13 cellular contexts compared by ENCODE assay signal in genomic region chr6:84581494-84582259, GRCh38.
DNase-seq lines count a peak whose midpoint lies in the region; ATAC-seq, FAIRE-seq and TF ChIP-seq lines count a peak whose summit lies in the region.
"Had no signal": no experiment of that assay in that cellular context is flagged by ENCODE, and none has a peak within 500 bp of the region (broad histone marks: within the 10 kb centered on the region; RNA-seq: fewer than 3 reads in every experiment).

No MANE protein-coding gene starts in this region.

- no peak for TF ChIP-seq EP300 in H1 (IDR thresholded peaks at IDR 0.05; ENCODE audit: borderline replicate concordance in 1 of 2, low read depth in 2 of 2, low read length in 2 of 2)

- no peak overlapping the region for H3K14ac ChIP-seq in H1 (ENCODE audit: insufficient read length)

- H3K9me3 ChIP-seq in A673 (ENCODE audit: low read depth, low read length, poor library complexity, severe bottlenecking) (no peaks in the 10 kb centered on the region), H1 (ENCODE audit: insufficient read depth in 2 of 2, low read depth in 1 of 2, low read length in 1 of 2) (peaks cover 0 to 2% of the 10 kb centered on the region in 2 experiments; a peak in 2 of 4 replicates)
- H3K9me3 ChIP-seq: sigmoid colon had no signal

- H3K23me2 ChIP-seq in H1 (ENCODE audit: low read depth, low read length), result no peaks in the 10 kb centered on the region

- CTCF ChIA-PET in A673 (lab: Charles Lee) (no interaction called here), H1 (lab: Charles Lee; ENCODE audit: partially characterized antibody) (interaction anchor here (0.7 kb wide), 1 partner anchor 147 kb away, joined by 3 read pairs; no protein-coding TSS in a partner anchor)

- FAIRE-seq in H1 (lab: Jason Lieb, UNC), result no peak

- 80% methylated on average over 4 of the region's 4 CpGs; no CpG with 5 or more reads in 1 of the 2 experiments for WGBS in H1 (ENCODE audit: extremely low coverage in 1 of 2, insufficient coverage in 1 of 2, insufficient read length in 1 of 2, insufficient replicate concordance in 2 of 2, low coverage in 1 of 2, low lambda C conversion rate in 2 of 2, missing lambda C conversion rate in 1 of 2), 2 experiments

- POLR2A ChIA-PET in A673 (lab: Charles Lee; ENCODE audit: low non-redundant PET) (no interaction called here), H1 (lab: Charles Lee; ENCODE audit: partially characterized antibody) (no interaction called here)

- DNase-seq in A673 (ENCODE audit: low spot score), result peak; percentile 26
- peak; percentile 88 for DNase-seq in NOMO-1 treated with dmso at 0.1 percent for 144 hours (lab: John Stamatoyannopoulos, UW; ENCODE audit: unreplicated experiment)
- DNase-seq in H1 (ENCODE audit: low read depth in 1 of 2, low spot score in 2 of 2), result no peak
- DNase-seq in substantia nigra (lab: John Stamatoyannopoulos, UW), result no peak
- DNase-seq in Right ventricle myocardium superior, result no peak
- no peak for DNase-seq in HPDE6-E6E7 (ENCODE audit: extremely low spot score)
- no peak for DNase-seq in stimulated activated CD8-positive, alpha-beta memory T cell treated with anti-CD3 and anti-CD28 coated beads, Interleukin-4, amount 100 ng/mL, for 48 hours
- DNase-seq: activated T-cell treated with anti-CD3 and anti-CD28 coated beads, Interleukin-2, amount 50 U/mL, for 1 hour; NCI-H1417; sigmoid colon; stimulated activated naive CD4-positive, alpha-beta T cell treated with Interleukin-2 at 50 U/mL for 16 hours; SW 1271 had no signal

- no TSS peak for BruUV-seq in A673 (replicated peaks; lab: Mats Ljungman, UMichigan)

- no peak overlapping the region for H2BK20ac ChIP-seq in H1 (ENCODE audit: low read length)

- H4K20me1 ChIP-seq in H1 (replicated peaks in 1 of 2; ENCODE audit: control insufficient read depth in 1 of 2, insufficient read depth in 2 of 2, low read length in 2 of 2), result no peaks in the 10 kb centered on the region

- H3K23ac ChIP-seq in H1 (ENCODE audit: insufficient read length), result no peak overlapping the region

- no peak overlapping the region for H2BK5ac ChIP-seq in H1 (ENCODE audit: low read depth, low read length)

- TF ChIP-seq CTCF in A673 (conservative IDR thresholded peaks at IDR 0.05; ENCODE audit: low read depth, low read length) (no peak), H1 (IDR thresholded peaks at IDR 0.05; ENCODE audit: control extremely low read depth in 1 of 3, insufficient read depth in 1 of 3, low read depth in 1 of 3, low read length in 3 of 3) (no peak)

- no peak overlapping the region for H3K56ac ChIP-seq in H1 (replicated peaks; ENCODE audit: insufficient read length, low read depth, low read length)

- H3K4me1 ChIP-seq in A673 (ENCODE audit: insufficient read depth, low read length, poor library complexity, severe bottlenecking) (peaks cover 9% of the 10 kb centered on the region), H1 (replicated peaks in 1 of 4; ENCODE audit: control insufficient read depth in 3 of 4, insufficient read depth in 4 of 4, low read length in 3 of 4) (no peaks in the 10 kb centered on the region)
- H3K4me1 ChIP-seq: sigmoid colon had no signal

- ATAC-seq in GM19438 (IDR thresholded peaks at IDR 0.05; ENCODE audit: low read depth, unreplicated experiment), result peak; percentile 78
- ATAC-seq in Right ventricle myocardium superior (ENCODE audit: poor library complexity), result no peak

- TF ChIP-seq RAD21 in H1 (IDR thresholded peaks at IDR 0.05 in 1 of 2, conservative IDR thresholded peaks at IDR 0.05 in 1 of 2; ENCODE audit: low read depth in 2 of 2, low read length in 2 of 2), result no peak

- H2BK15ac ChIP-seq in H1 (ENCODE audit: low read length), result no peak overlapping the region

- H2BK12ac ChIP-seq in H1 (ENCODE audit: low read depth, low read length), result no peak overlapping the region

- intact Hi-C loops in A673 (cut with micrococcal nuclease; ENCODE audit: unreplicated experiment) (no loop called here), Right ventricle myocardium superior (cut with DNase I) (no loop called here)

- no peaks in the 10 kb centered on the region for H3K79me1 ChIP-seq in H1 (ENCODE audit: low read depth, low read length)

- no peaks in the 10 kb centered on the region for H3K36me3 ChIP-seq in A673 (ENCODE audit: insufficient read depth, low read length, poor library complexity, severe bottlenecking)
- no peaks in the 10 kb centered on the region for H3K36me3 ChIP-seq in H1 (ENCODE audit: control insufficient read depth in 2 of 4, insufficient read depth in 4 of 4, low read length in 3 of 4)
- H3K36me3 ChIP-seq: sigmoid colon had no signal

- no peak overlapping the region for H2AK5ac ChIP-seq in H1 (ENCODE audit: low read depth, low read length)

- H4K5ac ChIP-seq in H1 (ENCODE audit: insufficient read length, low read depth, low read length), result no peak overlapping the region

- no peak overlapping the region for H2BK120ac ChIP-seq in H1 (replicated peaks; ENCODE audit: low read depth, low read length)

- H3K4me2 ChIP-seq in H1 (ENCODE audit: insufficient read depth in 1 of 2, low read depth in 2 of 2, low read length in 2 of 2), result no peak overlapping the region

- H3K4ac ChIP-seq in H1 (replicated peaks; ENCODE audit: insufficient read length, low read depth, low read length), result no peak overlapping the region

- H3K27me3 ChIP-seq in A673 (replicated peaks; ENCODE audit: insufficient read depth, low read depth, low read length, poor library complexity), result no peaks in the 10 kb centered on the region
- no peaks in the 10 kb centered on the region for H3K27me3 ChIP-seq in H1 (replicated peaks in 1 of 4; ENCODE audit: control insufficient read depth in 3 of 4, extremely low read depth in 1 of 4, insufficient read depth in 3 of 4, low read length in 3 of 4)
- H3K27me3 ChIP-seq: sigmoid colon had no signal

- H3K18ac ChIP-seq in H1 (ENCODE audit: extremely low read depth, low read length), result no peak overlapping the region

- peak overlapping the region; percentile 5 for H3K27ac ChIP-seq in A673 (ENCODE audit: low read depth, low read length, poor library complexity, severe bottlenecking)
- H3K27ac ChIP-seq in H1 (ENCODE audit: low read depth, low read length), result no peak overlapping the region
- H3K27ac ChIP-seq in substantia nigra (ENCODE audit: low read depth, low read length, poor library complexity, severe bottlenecking), result no peak overlapping the region
- H3K27ac ChIP-seq: sigmoid colon had no signal

- H2AFZ ChIP-seq in H1 (ENCODE audit: low read length), result 0 out of 2 replicates have a peak overlapping the region, but pooled peaks have one; percentile 72

- no peak overlapping the region for H4K91ac ChIP-seq in H1 (replicated peaks; ENCODE audit: insufficient read length, low read length)

- H4K8ac ChIP-seq in H1 (ENCODE audit: extremely low read depth, insufficient read depth, low read length), result no peak overlapping the region

- no peak overlapping the region for H3K9ac ChIP-seq in H1 (replicated peaks in 1 of 4; ENCODE audit: extremely low read depth in 1 of 4, low read depth in 3 of 4, low read length in 3 of 4)

- no peak for TF ChIP-seq POLR2A in H1 (IDR thresholded peaks at IDR 0.05; ENCODE audit: control extremely low read depth in 1 of 2, low read depth in 2 of 2, low read length in 2 of 2)

- H3K4me3 ChIP-seq in A673 (ENCODE audit: low read depth, low read length, poor library complexity, severe bottlenecking) (no peak overlapping the region), H1 (ENCODE audit: extremely low read depth in 1 of 4, insufficient read depth in 2 of 4, low read depth in 3 of 4, low read length in 4 of 4) (no peak overlapping the region)
- H3K4me3 ChIP-seq: sigmoid colon had no signal

- no peaks in the 10 kb centered on the region for H3K79me2 ChIP-seq in H1 (ENCODE audit: control insufficient read depth in 1 of 2, insufficient read depth in 2 of 2, low read length in 2 of 2)

TF ChIP-seq in H1, 55 proteins besides CTCF, POLR2A, EP300 and RAD21:
- TF ChIP-seq SAP30 (IDR thresholded peaks at IDR 0.05; ENCODE audit: insufficient read depth, insufficient replicate concordance, low read length) (no peak), PHF8 (conservative IDR thresholded peaks at IDR 0.05; ENCODE audit: low read depth, low read length) (no peak), EGR1 (IDR thresholded peaks at IDR 0.05; ENCODE audit: borderline replicate concordance, low read depth, low read length) (no peak), FOSL1 (IDR thresholded peaks at IDR 0.05; ENCODE audit: insufficient read depth, low read depth, low read length) (no peak), SP1 (IDR thresholded peaks at IDR 0.05; ENCODE audit: low read depth, low read length) (no peak), TCF12 (IDR thresholded peaks at IDR 0.05; ENCODE audit: low read depth, low read length) (no peak), SIN3A (conservative IDR thresholded peaks at IDR 0.05 in 1 of 2, IDR thresholded peaks at IDR 0.05 in 1 of 2; ENCODE audit: low read depth in 1 of 2, low read length in 2 of 2) (no peak), RFX5 (IDR thresholded peaks at IDR 0.05; ENCODE audit: borderline replicate concordance, low read depth, low read length) (no peak), RBBP5 (IDR thresholded peaks at IDR 0.05; ENCODE audit: borderline replicate concordance, low read depth, low read length) (no peak), POLR2AphosphoS5 (IDR thresholded peaks at IDR 0.05; ENCODE audit: low read depth, low read length) (no peak), SUZ12 (IDR thresholded peaks at IDR 0.05; ENCODE audit: low read length) (no peak), BRCA1 (IDR thresholded peaks at IDR 0.05; ENCODE audit: low read depth, low read length) (no peak), RXRA (IDR thresholded peaks at IDR 0.05; ENCODE audit: insufficient read depth, low read depth, low read length) (no peak), TEAD4 (IDR thresholded peaks at IDR 0.05; ENCODE audit: low read depth, low read length) (no peak), ATF3 (IDR thresholded peaks at IDR 0.05; ENCODE audit: insufficient read depth, low read depth, low read length) (no peak)
TF ChIP-seq in H1: peak in this region for 0.

Comparison
In these comparisons a context has a peak if more than half of its experiments do, and no peak if none do; other contexts are left out.
1. DNase-seq: peak in A673 (single experiment) and NOMO-1 treated with dmso at 0.1 percent for 144 hours (single experiment); none in H1 (0 of 2), substantia nigra (0 of 49), Right ventricle myocardium superior (single experiment), HPDE6-E6E7 (single experiment) and stimulated activated CD8-positive, alpha-beta memory T cell treated with anti-CD3 and anti-CD28 coated beads, Interleukin-4, amount 100 ng/mL, for 48 hours (single experiment).